ENCODE assay signal across 8 cellular contexts in the genomic region with DNA sequence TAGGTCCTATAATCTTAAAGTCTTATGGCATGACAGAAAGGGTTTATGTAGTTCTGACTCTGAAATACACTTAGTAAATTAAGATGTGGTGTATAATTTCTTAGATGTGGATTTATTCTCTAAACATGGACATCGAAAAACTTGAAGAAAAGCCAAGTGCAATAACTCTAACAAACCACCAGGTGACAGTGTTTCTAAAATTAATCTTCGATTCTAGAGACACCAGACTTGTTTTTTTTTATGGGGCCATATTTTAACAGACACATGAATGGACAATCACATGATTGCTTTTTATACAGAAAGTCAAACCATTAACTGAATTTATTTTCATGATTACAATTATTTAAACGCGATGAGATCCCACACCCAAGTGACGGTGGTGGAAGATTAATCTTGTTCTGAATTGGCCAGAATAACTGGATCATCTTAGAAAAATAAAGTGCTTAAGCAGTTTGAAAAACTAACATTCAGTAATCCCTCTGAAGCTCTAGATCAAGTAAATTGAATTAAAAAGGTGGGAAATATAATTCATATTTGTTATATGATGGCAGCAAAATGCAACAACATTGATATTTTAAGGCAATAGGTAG.
DNase-seq lines count a peak whose midpoint lies in the region; ATAC-seq and TF ChIP-seq lines count a peak whose summit lies in the region.

No MANE protein-coding gene starts in this region.

- H3K4me3 ChIP-seq in SK-N-SH (ENCODE audit: low read depth in 2 of 2, low read length in 1 of 2): no peak overlapping the region; a peak in 1 of 4 replicates

- H3K9ac ChIP-seq in SK-N-SH: no peak overlapping the region

- peak; percentile 81 for TF ChIP-seq RAD21 in SK-N-SH (IDR thresholded peaks at IDR 0.05; ENCODE audit: low read length)

- no peaks in the 10 kb centered on the region for H4K20me1 ChIP-seq in SK-N-SH (ENCODE audit: insufficient read depth)

- H3K9me3 ChIP-seq in SK-N-SH: peaks cover 4% of the 10 kb centered on the region; the same call in 1 of the 2 replicates

- H3F3A ChIP-seq in SK-N-SH (replicated peaks; ENCODE audit: insufficient read depth): no peaks in the 10 kb centered on the region

- POLR2A ChIA-PET in SK-N-SH (lab: Yijun Ruan, JAX): no interaction called here

- H3K36me3 ChIP-seq in SK-N-SH (replicated peaks in 1 of 2; ENCODE audit: control insufficient read depth in 1 of 2, insufficient read depth in 2 of 2, low read length in 1 of 2): peaks cover 0 to 4% of the 10 kb centered on the region in 2 experiments

- CTCF ChIA-PET in SK-N-SH (lab: Yijun Ruan, JAX): interaction anchor here (0.7 to 1.4 kb wide), 4 partner anchors 16 to 617 kb away, joined by 3 read pairs; no protein-coding TSS in a partner anchor

- 59% methylated on average over 5 of the region's 5 CpGs for WGBS in SK-N-SH (ENCODE audit: low lambda C conversion rate)

- no peak for TF ChIP-seq EP300 in SK-N-SH (IDR thresholded peaks at IDR 0.05; ENCODE audit: borderline replicate concordance in 1 of 2, low read depth in 1 of 2, low read length in 1 of 2)

- peak; percentile 90 for TF ChIP-seq CTCF in SK-N-SH (IDR thresholded peaks at IDR 0.05)

- H3K79me2 ChIP-seq in SK-N-SH (ENCODE audit: insufficient read depth): no peaks in the 10 kb centered on the region

- DNase-seq in SK-N-SH (no peak), HuH-7.5 (ENCODE audit: low spot score) (peak; percentile 5), RKO (ENCODE audit: low spot score) (peak; percentile 70), fibroblast of peridontal ligament (ENCODE audit: extremely low read depth) (peak; percentile 59), substantia nigra (lab: John Stamatoyannopoulos, UW) (no peak), GM19238 (ENCODE audit: insufficient read length, low spot score) (no peak)
- DNase-seq in effector CD8-positive, alpha-beta T cell (lab: John Stamatoyannopoulos, UW): no peak

- H3K27ac ChIP-seq in SK-N-SH (ENCODE audit: low read depth in 2 of 2, low read length in 1 of 2) (peak overlapping the region in 1 of 2 experiments; percentile 15; a peak in 1 of 4 replicates), substantia nigra (ENCODE audit: low read depth, low read length, poor library complexity, severe bottlenecking) (peak overlapping the region; percentile 90)

- H2AFZ ChIP-seq in SK-N-SH (ENCODE audit: low read depth): no peak overlapping the region

- no peak overlapping the region for H3K4me2 ChIP-seq in SK-N-SH

- no peaks in the 10 kb centered on the region for H3K9me2 ChIP-seq in SK-N-SH

- H3K4me1 ChIP-seq in SK-N-SH (ENCODE audit: control insufficient read depth in 1 of 2, insufficient read depth in 2 of 2, low read depth in 1 of 2, low read length in 1 of 2): peaks cover 0 to 8% of the 10 kb centered on the region in 2 experiments; a peak in 2 of 4 replicates

- no peak for ATAC-seq in SK-N-SH treated with all-trans-retinoic acid at 6 μM for 48 hours

- no peaks in the 10 kb centered on the region for H3K27me3 ChIP-seq in SK-N-SH (ENCODE audit: insufficient read depth)

TF ChIP-seq in SK-N-SH, 30 proteins besides CTCF, POLR2A, EP300 and RAD21:
- TF ChIP-seq, protein P1, sequence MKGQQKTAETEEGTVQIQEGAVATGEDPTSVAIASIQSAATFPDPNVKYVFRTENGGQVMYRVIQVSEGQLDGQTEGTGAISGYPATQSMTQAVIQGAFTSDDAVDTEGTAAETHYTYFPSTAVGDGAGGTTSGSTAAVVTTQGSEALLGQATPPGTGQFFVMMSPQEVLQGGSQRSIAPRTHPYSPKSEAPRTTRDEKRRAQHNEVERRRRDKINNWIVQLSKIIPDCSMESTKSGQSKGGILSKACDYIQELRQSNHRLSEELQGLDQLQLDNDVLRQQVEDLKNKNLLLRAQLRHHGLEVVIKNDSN (IDR thresholded peaks at IDR 0.05; ENCODE audit: borderline replicate concordance, low read depth): no peak
- TF ChIP-seq SMC3 (IDR thresholded peaks at IDR 0.05; ENCODE audit: low read depth, low read length) (peak; percentile 81), NFIC (IDR thresholded peaks at IDR 0.05; ENCODE audit: borderline replicate concordance) (peak; percentile 58; the same call in 1 of the 2 replicates)

TF ChIP-seq in SK-N-SH treated with all-trans-retinoic acid at 6 μM for 48 hours, 23 proteins besides CTCF, POLR2A, EP300 and RAD21:
- no peak for TF ChIP-seq GLIS3 (CRISPR knock-in tag; IDR thresholded peaks at IDR 0.05)
- TF ChIP-seq ZFP30 (CRISPR knock-in tag; IDR thresholded peaks at IDR 0.05): no peak
- TF ChIP-seq ZC3H10 (CRISPR knock-in tag; IDR thresholded peaks at IDR 0.05): no peak
- TF ChIP-seq TOX (CRISPR knock-in tag; IDR thresholded peaks at IDR 0.05; ENCODE audit: borderline replicate concordance): no peak
- no peak for TF ChIP-seq SNAI2 (CRISPR knock-in tag; IDR thresholded peaks at IDR 0.05)

Comparison
In these comparisons a context has a peak if more than half of its experiments do, and no peak if none do; other contexts are left out.
1. DNase-seq: peak in HuH-7.5 (single experiment), RKO (single experiment) and fibroblast of peridontal ligament (single experiment); none in SK-N-SH (single experiment), substantia nigra (0 of 49), effector CD8-positive, alpha-beta T cell (single experiment) and GM19238 (single experiment).